In genomic region chr7:141167376-141167964, GRCh38 we compare ENCODE assay signal across 21 cellular contexts.
A peak's percentile ranks its signal among the peaks of the same experiment; 100 is the strongest.
DNase-seq lines count a peak whose midpoint lies in the region; ATAC-seq, FAIRE-seq and TF ChIP-seq lines count a peak whose summit lies in the region.
"Had no signal": no experiment of that assay in that cellular context is flagged by ENCODE, and none has a peak within 500 bp of the region (broad histone marks: within the 10 kb centered on the region; RNA-seq: fewer than 3 reads in every experiment).

No MANE protein-coding gene starts in this region.

- H3K4me1 ChIP-seq in H1 (replicated peaks in 1 of 4; ENCODE audit: control insufficient read depth in 3 of 4, insufficient read depth in 4 of 4, low read length in 3 of 4) (no peaks in the 10 kb centered on the region), left lung (no peaks in the 10 kb centered on the region)

- no peak overlapping the region for H3K4me2 ChIP-seq in H1 (ENCODE audit: insufficient read depth in 1 of 2, low read depth in 2 of 2, low read length in 2 of 2)

- H3K27ac Mint-ChIP-seq in stimulated activated naive CD8-positive, alpha-beta T cell treated with anti-CD3 and anti-CD28 coated beads, Interleukin-15, amount 100 ng/mL, for 72 hours = no peak overlapping the region
- H3K27ac Mint-ChIP-seq in nephron progenitor cell = peak overlapping the region; percentile 8
- H3K27ac Mint-ChIP-seq: CD4-positive, CD25-positive, alpha-beta regulatory T cell; CD8-positive, alpha-beta memory T cell; H9 had no signal

- H3K4me3 ChIP-seq in H1 (ENCODE audit: extremely low read depth in 1 of 4, insufficient read depth in 2 of 4, low read depth in 3 of 4, low read length in 4 of 4) = no peak overlapping the region
- H3K4me3 ChIP-seq in left lung = no peak overlapping the region
- H3K4me3 ChIP-seq: GM23248 had no signal

- FAIRE-seq in H1 (lab: Jason Lieb, UNC) = peak; percentile 58
- FAIRE-seq: G401.6, GM12891 had no signal

- H3K9ac ChIP-seq in H1 (replicated peaks in 1 of 4; ENCODE audit: extremely low read depth in 1 of 4, low read depth in 3 of 4, low read length in 3 of 4) = no peak overlapping the region; a peak in 1 of 7 replicates
- H3K9ac ChIP-seq: GM23248 had no signal

- H4K8ac ChIP-seq in H1 (ENCODE audit: extremely low read depth, insufficient read depth, low read length) = no peak overlapping the region

- no peaks in the 10 kb centered on the region for H3K36me3 Mint-ChIP-seq in nephron progenitor cell (ENCODE audit: low read depth)
- H3K36me3 Mint-ChIP-seq: CD4-positive, CD25-positive, alpha-beta regulatory T cell; CD8-positive, alpha-beta memory T cell had no signal

- H3K79me1 ChIP-seq in H1 (ENCODE audit: low read depth, low read length) = 0 out of 2 replicates have a peak, but pooled peaks cover 2% of the 10 kb centered on the region

- H2AK5ac ChIP-seq in H1 (ENCODE audit: low read depth, low read length) = no peak overlapping the region

- H3K4ac ChIP-seq in H1 (replicated peaks; ENCODE audit: insufficient read length, low read depth, low read length) = no peak overlapping the region

- no peaks in the 10 kb centered on the region for H3K79me2 ChIP-seq in H1 (ENCODE audit: control insufficient read depth in 1 of 2, insufficient read depth in 2 of 2, low read length in 2 of 2)

- H3K27me3 ChIP-seq in H1 (replicated peaks in 1 of 4; ENCODE audit: control insufficient read depth in 3 of 4, extremely low read depth in 1 of 4, insufficient read depth in 3 of 4, low read length in 3 of 4) (no peaks in the 10 kb centered on the region), left lung (no peaks in the 10 kb centered on the region)

- H3K9me3 Mint-ChIP-seq in stimulated activated naive CD8-positive, alpha-beta T cell treated with anti-CD3 and anti-CD28 coated beads, Interleukin-15, amount 100 ng/mL, for 72 hours = no peaks in the 10 kb centered on the region
- H3K9me3 Mint-ChIP-seq in nephron progenitor cell = no peaks in the 10 kb centered on the region
- H3K9me3 Mint-ChIP-seq: H9 had no signal

- no peak for TF ChIP-seq EP300 in H1 (IDR thresholded peaks at IDR 0.05; ENCODE audit: borderline replicate concordance in 1 of 2, low read depth in 2 of 2, low read length in 2 of 2)

- H3K18ac ChIP-seq in H1 (ENCODE audit: extremely low read depth, low read length) = no peak overlapping the region

- 85% methylated on average over 11 of the region's 11 CpGs; no CpG with 5 or more reads in 1 of the 2 experiments for WGBS in H1 (ENCODE audit: extremely low coverage in 1 of 2, insufficient coverage in 1 of 2, insufficient read length in 1 of 2, insufficient replicate concordance in 2 of 2, low coverage in 1 of 2, low lambda C conversion rate in 2 of 2, missing lambda C conversion rate in 1 of 2), 2 experiments

- no peak for TF ChIP-seq CTCF in H1 (IDR thresholded peaks at IDR 0.05; ENCODE audit: control extremely low read depth in 1 of 3, insufficient read depth in 1 of 3, low read depth in 1 of 3, low read length in 3 of 3)
- TF ChIP-seq CTCF in nephron progenitor cell (IDR thresholded peaks at IDR 0.05) = no peak
- no peak for TF ChIP-seq CTCF in left lung (IDR thresholded peaks at IDR 0.05)

- POLR2A ChIA-PET in H1 (lab: Charles Lee; ENCODE audit: partially characterized antibody) = interaction anchor here (1.1 kb wide), 1 partner anchor 14 kb away, joined by 3 read pairs; no protein-coding TSS in a partner anchor

- H4K5ac ChIP-seq in H1 (ENCODE audit: insufficient read length, low read depth, low read length) = no peak overlapping the region

- 0 out of 2 replicates have a peak overlapping the region, but pooled peaks have one; percentile 14 for H2BK5ac ChIP-seq in H1 (ENCODE audit: low read depth, low read length)

- TF ChIP-seq RAD21 in H1 (IDR thresholded peaks at IDR 0.05 in 1 of 2, conservative IDR thresholded peaks at IDR 0.05 in 1 of 2; ENCODE audit: low read depth in 2 of 2, low read length in 2 of 2) = no peak

- no peak overlapping the region for H2BK120ac ChIP-seq in H1 (replicated peaks; ENCODE audit: low read depth, low read length)

- H3K36me3 ChIP-seq in H1 (ENCODE audit: control insufficient read depth in 2 of 4, insufficient read depth in 4 of 4, low read length in 3 of 4) (no peaks in the 10 kb centered on the region), left lung (no peaks in the 10 kb centered on the region)

- H2AFZ ChIP-seq in H1 (ENCODE audit: low read length) = no peak overlapping the region
- H2AFZ ChIP-seq: GM23248 had no signal

- no peak overlapping the region for H2BK15ac ChIP-seq in H1 (ENCODE audit: low read length)

- H3K14ac ChIP-seq in H1 (ENCODE audit: insufficient read length) = no peak overlapping the region

- CTCF ChIA-PET in H1 (lab: Charles Lee; ENCODE audit: partially characterized antibody) = interaction anchor here (0.6 to 1.7 kb wide), 4 partner anchors 12 to 365 kb away, joined by 3 to 5 read pairs (median 4); no protein-coding TSS in a partner anchor

- TF ChIP-seq POLR2A in H1 (IDR thresholded peaks at IDR 0.05; ENCODE audit: control extremely low read depth in 1 of 2, low read depth in 2 of 2, low read length in 2 of 2) = no peak

- intact Hi-C loops in left lung (cut with DNase I) = no loop called here

- no peak overlapping the region for H2BK12ac ChIP-seq in H1 (ENCODE audit: low read depth, low read length)

- no peak for DNase-seq in stimulated activated naive CD8-positive, alpha-beta T cell treated with anti-CD3 and anti-CD28 coated beads, Interleukin-15, amount 100 ng/mL, for 72 hours
- DNase-seq in stimulated activated naive CD8-positive, alpha-beta T cell treated with anti-CD3 and anti-CD28 coated beads, Interleukin-15, Interleukin-2, amounts not matched to agents 100 U/mL and 50 U/mL, for 24 hours = no peak
- DNase-seq in H1 (ENCODE audit: low read depth in 1 of 2, low spot score in 2 of 2) (no peak), nephron progenitor cell (no peak), NCI-H187 (lab: John Stamatoyannopoulos, UW) (no peak), left lung (no peak)
- DNase-seq in activated T-cell treated with anti-CD3 and anti-CD28 coated beads, Interleukin-2, amount 50 U/mL, for 48 hours = no peak
- no peak for DNase-seq in stimulated activated naive CD4-positive, alpha-beta T cell treated with Interleukin-2 at 50 U/mL for 16 hours (lab: John Stamatoyannopoulos, UW)
- DNase-seq: 8988T; C1 segment of cervical spinal cord; CD4-positive, CD25-positive, alpha-beta regulatory T cell; CD8-positive, alpha-beta memory T cell; COR-L47; DMS 273 treated with DMSO at 0.1 percent for 48 hours; DMS53; DND-41; EL; GM23248; H9 had no signal

- no peak overlapping the region for H3K4me3 Mint-ChIP-seq in stimulated activated naive CD8-positive, alpha-beta T cell treated with anti-CD3 and anti-CD28 coated beads, Interleukin-15, amount 100 ng/mL, for 72 hours
- H3K4me3 Mint-ChIP-seq in nephron progenitor cell = no peak overlapping the region
- H3K4me3 Mint-ChIP-seq: CD4-positive, CD25-positive, alpha-beta regulatory T cell; CD8-positive, alpha-beta memory T cell; H9 had no signal

- H3K23ac ChIP-seq in H1 (ENCODE audit: insufficient read length) = no peak overlapping the region

- H4K91ac ChIP-seq in H1 (replicated peaks; ENCODE audit: insufficient read length, low read length) = no peak overlapping the region

- ATAC-seq in stimulated activated naive CD8-positive, alpha-beta T cell treated with anti-CD3 and anti-CD28 coated beads, Interleukin-15, amount 100 ng/mL, for 72 hours = peak; percentile 26
- ATAC-seq in stimulated activated naive CD8-positive, alpha-beta T cell treated with anti-CD3 and anti-CD28 coated beads, Interleukin-15, Interleukin-2, amounts not matched to agents 100 U/mL and 50 U/mL, for 24 hours = no peak
- ATAC-seq in left lung = no peak

- H3K9me3 ChIP-seq in H1 (ENCODE audit: insufficient read depth in 2 of 2, low read depth in 1 of 2, low read length in 1 of 2) = peaks cover 0 to 3% of the 10 kb centered on the region in 2 experiments; a peak in 1 of 4 replicates
- no peaks in the 10 kb centered on the region for H3K9me3 ChIP-seq in left lung

- no peak overlapping the region for H3K27ac ChIP-seq in H1 (ENCODE audit: low read depth, low read length)
- H3K27ac ChIP-seq in left lung = no peak overlapping the region
- H3K27ac ChIP-seq: GM23248 had no signal

- peaks cover 16% of the 10 kb centered on the region for H3K27me3 Mint-ChIP-seq in stimulated activated naive CD8-positive, alpha-beta T cell treated with anti-CD3 and anti-CD28 coated beads, Interleukin-15, amount 100 ng/mL, for 72 hours
- peaks cover 5% of the 10 kb centered on the region for H3K27me3 Mint-ChIP-seq in nephron progenitor cell (ENCODE audit: low read depth, poor library complexity)

- H2BK20ac ChIP-seq in H1 (ENCODE audit: low read length) = no peak overlapping the region

- no peaks in the 10 kb centered on the region for H3K23me2 ChIP-seq in H1 (ENCODE audit: low read depth, low read length)

- no peaks in the 10 kb centered on the region for H3K4me1 Mint-ChIP-seq in stimulated activated naive CD8-positive, alpha-beta T cell treated with anti-CD3 and anti-CD28 coated beads, Interleukin-15, amount 100 ng/mL, for 72 hours
- peaks cover 9% of the 10 kb centered on the region for H3K4me1 Mint-ChIP-seq in nephron progenitor cell
- H3K4me1 Mint-ChIP-seq: CD4-positive, CD25-positive, alpha-beta regulatory T cell; CD8-positive, alpha-beta memory T cell had no signal

- H4K20me1 ChIP-seq in H1 (replicated peaks in 1 of 2; ENCODE audit: control insufficient read depth in 1 of 2, insufficient read depth in 2 of 2, low read length in 2 of 2) = no peaks in the 10 kb centered on the region

- H3K56ac ChIP-seq in H1 (replicated peaks; ENCODE audit: insufficient read length, low read depth, low read length) = no peak overlapping the region
